23 cellular contexts compared by ENCODE assay signal in genomic region chr19:6793411-6793810, GRCh38. TPM values are rescaled to one million over a fixed set of nuclear protein-coding genes. Genes with fewer than 3 reads are reported as not detected.
DNase-seq lines count a peak whose midpoint lies in the region; ATAC-seq and TF ChIP-seq lines count a peak whose summit lies in the region.
"Had no signal": no experiment of that assay in that cellular context is flagged by ENCODE, and none has a peak within 500 bp of the region (broad histone marks: within the 10 kb centered on the region; RNA-seq: fewer than 3 reads in every experiment).

No MANE protein-coding gene starts in this region.

- H3K36me3 Mint-ChIP-seq in activated T-cell treated with anti-CD3 and anti-CD28 coated beads, Interleukin-2, amount 50 U/mL, for 24 hours (ENCODE audit: low read depth) = peaks cover 80% of the 10 kb centered on the region
- peaks cover 84% of the 10 kb centered on the region for H3K36me3 Mint-ChIP-seq in CD4-positive, alpha-beta T cell (ENCODE audit: low read depth)
- peaks cover 46% of the 10 kb centered on the region for H3K36me3 Mint-ChIP-seq in T-cell
- H3K36me3 Mint-ChIP-seq in naive thymus-derived CD8-positive, alpha-beta T cell = peaks cover 10 to 52% (median 15%) of the 10 kb centered on the region in 3 donors

- H3K27me3 Mint-ChIP-seq in activated T-cell treated with anti-CD3 and anti-CD28 coated beads, Interleukin-2, amount 50 U/mL, for 24 hours = no peaks in the 10 kb centered on the region
- no peaks in the 10 kb centered on the region for H3K27me3 Mint-ChIP-seq in CD4-positive, alpha-beta T cell
- no peaks in the 10 kb centered on the region for H3K27me3 Mint-ChIP-seq in T-cell
- H3K27me3 Mint-ChIP-seq in naive thymus-derived CD8-positive, alpha-beta T cell = no peaks in the 10 kb centered on the region

- peaks cover 8% of the 10 kb centered on the region for H3K9me3 Mint-ChIP-seq in activated T-cell treated with anti-CD3 and anti-CD28 coated beads, Interleukin-2, amount 50 U/mL, for 24 hours
- no peaks in the 10 kb centered on the region for H3K9me3 Mint-ChIP-seq in CD4-positive, alpha-beta T cell
- H3K9me3 Mint-ChIP-seq in T-cell = peaks cover 0 to 10% (median 2%) of the 10 kb centered on the region in 3 donors
- peaks cover 0 to 7% (median 0%) of the 10 kb centered on the region in 9 donors for H3K9me3 Mint-ChIP-seq in naive thymus-derived CD8-positive, alpha-beta T cell

- no peaks in the 10 kb centered on the region for H3K9me3 ChIP-seq in CD4-positive, alpha-beta T cell (ENCODE audit: control insufficient read depth, low read length)
- H3K9me3 ChIP-seq: SK-N-SH had no signal

- H3K27ac ChIP-seq in CD4-positive, alpha-beta T cell (ENCODE audit: low read depth, low read length) = no peak overlapping the region
- H3K27ac ChIP-seq: KMS-11 had no signal

- no peaks in the 10 kb centered on the region for H3K27me3 ChIP-seq in CD4-positive, alpha-beta T cell (ENCODE audit: control insufficient read depth, insufficient read depth, low read length)

- no peak for ATAC-seq in CD4-positive, alpha-beta T cell (ENCODE audit: poor library complexity)
- ATAC-seq in T-cell (replicated peaks in 1 of 4) (peak in 3 of 4 experiments; percentile 37 to 58 (median 55)), GM21367 (IDR thresholded peaks at IDR 0.05; ENCODE audit: unreplicated experiment) (no peak), HG02763 (IDR thresholded peaks at IDR 0.05; ENCODE audit: unreplicated experiment) (no peak)
- ATAC-seq in naive thymus-derived CD8-positive, alpha-beta T cell = peak; percentile 29 to 44
- ATAC-seq: Panc1 had no signal

- H3K27ac Mint-ChIP-seq in activated T-cell treated with anti-CD3 and anti-CD28 coated beads, Interleukin-2, amount 50 U/mL, for 24 hours = peak overlapping the region; percentile 71
- peak overlapping the region; percentile 80 for H3K27ac Mint-ChIP-seq in CD4-positive, alpha-beta T cell
- H3K27ac Mint-ChIP-seq in T-cell = peak overlapping the region; percentile 82 to 86
- H3K27ac Mint-ChIP-seq in naive thymus-derived CD8-positive, alpha-beta T cell = peak overlapping the region in 9 of 10 donors; percentile 26 to 88 (median 82)

- intact Hi-C loops in CD4-positive, alpha-beta T cell (cut with DNase I, micrococcal nuclease) = no loop called here

- no peak overlapping the region for H3K4me3 Mint-ChIP-seq in activated T-cell treated with anti-CD3 and anti-CD28 coated beads, Interleukin-2, amount 50 U/mL, for 24 hours
- peak overlapping the region; percentile 12 for H3K4me3 Mint-ChIP-seq in CD4-positive, alpha-beta T cell
- peak overlapping the region in 1 of 3 donors; percentile 54 for H3K4me3 Mint-ChIP-seq in T-cell
- peak overlapping the region in 7 of 10 donors; percentile 13 to 68 (median 33) for H3K4me3 Mint-ChIP-seq in naive thymus-derived CD8-positive, alpha-beta T cell

- TF ChIP-seq CTCF in CD4-positive, alpha-beta T cell (IDR thresholded peaks at IDR 0.05) = no peak

- POLR2A ChIA-PET in CD4-positive, alpha-beta T cell (lab: Charles Lee) = interaction anchor here (0.6 to 1.3 kb wide), 2 partner anchors 20 to 58 kb away, joined by 3 read pairs; no protein-coding TSS in a partner anchor
- POLR2A ChIA-PET in T-cell (lab: Charles Lee) = no interaction called here
- POLR2A ChIA-PET in naive thymus-derived CD8-positive, alpha-beta T cell (lab: Charles Lee) = no interaction called here

- DNase-seq in activated T-cell treated with anti-CD3 and anti-CD28 coated beads, Interleukin-2, amount 50 U/mL, for 24 hours = no peak
- DNase-seq in activated T-cell treated with anti-CD3 and anti-CD28 coated beads for 4 hours (no peak), T-cell (no peak), COLO668 (lab: John Stamatoyannopoulos, UW; ENCODE audit: unreplicated experiment) (no peak)
- DNase-seq in CD4-positive, alpha-beta T cell = no peak
- DNase-seq in naive thymus-derived CD8-positive, alpha-beta T cell = no peak
- DNase-seq: 8988T, C1 segment of cervical spinal cord, DMS153, GDM1, IMR-90, NCI-H1105, NCI-H146, NCI-H2029 treated with DMSO at 0.1 percent for 48 hours, NCI-H226, NCI-H510A treated with DMSO at 0.1 percent for 48 hours, NCI-H748 treated with DMSO at 0.1 percent for 48 hours, SIG-M5, SK-N-SH had no signal

- CTCF ChIA-PET in CD4-positive, alpha-beta T cell (lab: Charles Lee) = no interaction called here
- CTCF ChIA-PET in T-cell (lab: Charles Lee) = no interaction called here

- peaks cover 78% of the 10 kb centered on the region for H3K4me1 Mint-ChIP-seq in activated T-cell treated with anti-CD3 and anti-CD28 coated beads, Interleukin-2, amount 50 U/mL, for 24 hours (ENCODE audit: low read depth)
- H3K4me1 Mint-ChIP-seq in CD4-positive, alpha-beta T cell (ENCODE audit: low read depth) = peaks cover 92% of the 10 kb centered on the region
- H3K4me1 Mint-ChIP-seq in T-cell = peaks cover 82 to 89% (median 87%) of the 10 kb centered on the region in 3 donors
- H3K4me1 Mint-ChIP-seq in naive thymus-derived CD8-positive, alpha-beta T cell = peaks cover 50 to 94% (median 91%) of the 10 kb centered on the region in 4 donors

RNA-seq across cellular contexts. Expression of gene VAV1, which starts 20.9 kb away (rescaled TPM):
- 10 to 100 TPM; 70.0 to 70.1 TPM for total RNA-seq in CD4-positive, alpha-beta T cell
- total RNA-seq in T-cell = 100 to 1,000 TPM in 2 of 5 donors, 10 to 100 TPM in 3; 82.5 to 114 (median 92.2) TPM
- 10 to 100 TPM; 79.5 to 85.0 TPM for total RNA-seq in naive thymus-derived CD8-positive, alpha-beta T cell
- 10 to 100 TPM; 18.7 to 27.9 (median 19.9) TPM for polyA plus RNA-seq in naive thymus-derived CD8-positive, alpha-beta T cell
- total RNA-seq: IMR-90 had no signal
- polyA plus RNA-seq: IMR-90 had no signal

RNA-seq across cellular contexts. Expression of gene SH2D3A, which starts 26.2 kb away (rescaled TPM):
- total RNA-seq in CD4-positive, alpha-beta T cell = 10 to 100 TPM; 39.2 to 41.3 TPM
- 10 to 100 TPM; 61.7 to 83.7 (median 73.6) TPM for total RNA-seq in T-cell
- 10 to 100 TPM; 45.8 to 46.5 TPM for total RNA-seq in naive thymus-derived CD8-positive, alpha-beta T cell
- 10 to 100 TPM; 23.0 to 47.3 (median 35.7) TPM for polyA plus RNA-seq in naive thymus-derived CD8-positive, alpha-beta T cell

RNA-seq across cellular contexts. Expression of gene TRIP10, which starts 53.9 kb away (rescaled TPM):
- 1 to 10 TPM; 1.6 to 1.9 TPM for total RNA-seq in CD4-positive, alpha-beta T cell
- total RNA-seq in T-cell = 1 to 10 TPM; 2.6 to 8.7 (median 7.3) TPM
- 1 to 10 TPM; 4.5 to 5.3 TPM for total RNA-seq in naive thymus-derived CD8-positive, alpha-beta T cell
- 1 to 10 TPM in 1 of 3 donors, under 1 TPM in 2; 0.64 to 1.0 (median 0.97) TPM for polyA plus RNA-seq in naive thymus-derived CD8-positive, alpha-beta T cell

RNA-seq across cellular contexts. Expression of gene GPR108, which starts 56.0 kb away (rescaled TPM):
- total RNA-seq in CD4-positive, alpha-beta T cell = 10 to 100 TPM; 34.5 to 36.6 TPM
- total RNA-seq in T-cell = 10 to 100 TPM; 51.8 to 83.3 (median 58.4) TPM
- 10 to 100 TPM; 56.8 to 58.3 TPM for total RNA-seq in naive thymus-derived CD8-positive, alpha-beta T cell
- 10 to 100 TPM; 51.0 to 77.1 (median 58.0) TPM for polyA plus RNA-seq in naive thymus-derived CD8-positive, alpha-beta T cell

Comparison
In these comparisons a context has a peak if more than half of its experiments do, and no peak if none do; other contexts are left out.
1. ATAC-seq: peak in T-cell (3 of 4) and naive thymus-derived CD8-positive, alpha-beta T cell (2 of 2); none in CD4-positive, alpha-beta T cell (single experiment), GM21367 (single experiment) and HG02763 (single experiment).
2. Peak in every context shown above with its lines, with median percentiles within 50 percentile points of each other: H3K27ac Mint-ChIP-seq.